Comparison of ENCODE assay signal across 1 cellular context in the genomic region with DNA sequence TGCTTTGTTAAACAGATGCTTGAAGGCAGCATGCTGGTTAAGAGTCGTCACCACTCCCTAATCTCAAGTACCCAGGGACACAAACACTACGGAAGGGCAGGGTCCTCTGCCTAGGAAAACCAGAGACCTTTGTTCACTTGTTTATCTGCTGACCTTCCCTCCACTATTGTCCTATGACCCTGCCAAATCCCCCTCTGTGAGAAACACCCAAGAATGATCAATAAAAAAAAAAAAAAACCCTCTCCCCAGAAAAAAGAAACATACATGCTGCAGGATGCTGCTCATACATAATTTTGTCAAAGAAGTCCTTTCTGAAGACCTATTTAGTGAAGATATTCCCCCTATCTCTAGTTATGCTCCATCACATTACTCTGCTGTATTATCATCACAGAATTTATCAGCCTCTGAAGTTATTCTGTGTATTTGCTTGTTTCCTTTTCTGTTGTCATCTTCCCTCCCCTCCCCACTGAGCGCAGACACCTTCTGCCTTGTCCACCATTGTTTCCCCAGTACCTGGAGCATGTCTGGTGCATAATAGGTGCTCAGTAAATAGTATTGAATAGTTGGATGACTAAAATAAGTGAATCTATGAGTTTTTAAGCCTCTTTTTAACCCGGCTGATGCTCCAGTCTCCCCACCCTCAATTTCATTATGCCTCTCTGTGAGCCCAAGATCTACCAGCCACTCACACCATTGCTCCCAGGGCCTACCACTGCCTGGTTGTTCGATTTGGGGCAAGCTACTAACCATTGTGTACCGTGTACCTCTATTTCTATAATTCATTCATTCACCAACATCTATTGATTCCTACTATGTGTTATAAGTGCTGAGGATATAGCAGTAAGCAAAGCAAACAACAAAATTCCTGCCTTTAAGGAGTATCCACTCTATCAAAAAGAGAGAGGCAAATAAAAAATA.
TF ChIP-seq lines count a peak whose summit lies in the region.

No MANE protein-coding gene starts in this region.

TF ChIP-seq in HepG2, 621 proteins besides CTCF, POLR2A, EP300 and RAD21 (continued from another document):
- TF ChIP-seq, protein P1, sequence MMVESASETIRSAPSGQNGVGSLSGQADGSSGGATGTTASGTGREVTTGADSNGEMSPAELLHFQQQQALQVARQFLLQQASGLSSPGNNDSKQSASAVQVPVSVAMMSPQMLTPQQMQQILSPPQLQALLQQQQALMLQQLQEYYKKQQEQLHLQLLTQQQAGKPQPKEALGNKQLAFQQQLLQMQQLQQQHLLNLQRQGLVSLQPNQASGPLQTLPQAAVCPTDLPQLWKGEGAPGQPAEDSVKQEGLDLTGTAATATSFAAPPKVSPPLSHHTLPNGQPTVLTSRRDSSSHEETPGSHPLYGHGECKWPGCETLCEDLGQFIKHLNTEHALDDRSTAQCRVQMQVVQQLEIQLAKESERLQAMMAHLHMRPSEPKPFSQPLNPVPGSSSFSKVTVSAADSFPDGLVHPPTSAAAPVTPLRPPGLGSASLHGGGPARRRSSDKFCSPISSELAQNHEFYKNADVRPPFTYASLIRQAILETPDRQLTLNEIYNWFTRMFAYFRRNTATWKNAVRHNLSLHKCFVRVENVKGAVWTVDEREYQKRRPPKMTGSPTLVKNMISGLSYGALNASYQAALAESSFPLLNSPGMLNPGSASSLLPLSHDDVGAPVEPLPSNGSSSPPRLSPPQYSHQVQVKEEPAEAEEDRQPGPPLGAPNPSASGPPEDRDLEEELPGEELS (CRISPR knock-in tag; IDR thresholded peaks at IDR 0.05) = peak; percentile 71; the same call in 1 of the 2 replicates
- TF ChIP-seq BRD4 (CRISPR knock-in tag; IDR thresholded peaks at IDR 0.05) (no peak), GTF2F1 (IDR thresholded peaks at IDR 0.05; ENCODE audit: low read length) (no peak), ZNF354B (CRISPR knock-in tag; IDR thresholded peaks at IDR 0.05) (no peak), KLF16 (CRISPR knock-in tag; IDR thresholded peaks at IDR 0.05) (no peak), ZMYM3 (CRISPR knock-in tag; IDR thresholded peaks at IDR 0.05) (no peak), NCOA2 (CRISPR knock-in tag; IDR thresholded peaks at IDR 0.05) (peak; percentile 55), ZNF703 (CRISPR knock-in tag; IDR thresholded peaks at IDR 0.05; ENCODE audit: borderline replicate concordance) (no peak), NFKBIZ (CRISPR knock-in tag; IDR thresholded peaks at IDR 0.05) (no peak), ZZZ3 (CRISPR knock-in tag; IDR thresholded peaks at IDR 0.05; ENCODE audit: borderline replicate concordance) (no peak), ATF7 (IDR thresholded peaks at IDR 0.05) (no peak), ATF7 (CRISPR knock-in tag; IDR thresholded peaks at IDR 0.05) (no peak), NR2F6 (IDR thresholded peaks at IDR 0.05) (peak; percentile 70), NR2F6 (CRISPR knock-in tag; IDR thresholded peaks at IDR 0.05) (peak; percentile 59; the same call in 1 of the 2 replicates), SOX5 (CRISPR knock-in tag; IDR thresholded peaks at IDR 0.05; ENCODE audit: borderline replicate concordance) (peak; percentile 89), ZNF20 (CRISPR knock-in tag; IDR thresholded peaks at IDR 0.05) (no peak)
- TF ChIP-seq, protein P2, sequence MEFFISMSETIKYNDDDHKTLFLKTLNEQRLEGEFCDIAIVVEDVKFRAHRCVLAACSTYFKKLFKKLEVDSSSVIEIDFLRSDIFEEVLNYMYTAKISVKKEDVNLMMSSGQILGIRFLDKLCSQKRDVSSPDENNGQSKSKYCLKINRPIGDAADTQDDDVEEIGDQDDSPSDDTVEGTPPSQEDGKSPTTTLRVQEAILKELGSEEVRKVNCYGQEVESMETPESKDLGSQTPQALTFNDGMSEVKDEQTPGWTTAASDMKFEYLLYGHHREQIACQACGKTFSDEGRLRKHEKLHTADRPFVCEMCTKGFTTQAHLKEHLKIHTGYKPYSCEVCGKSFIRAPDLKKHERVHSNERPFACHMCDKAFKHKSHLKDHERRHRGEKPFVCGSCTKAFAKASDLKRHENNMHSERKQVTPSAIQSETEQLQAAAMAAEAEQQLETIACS (CRISPR knock-in tag; IDR thresholded peaks at IDR 0.05) = no peak
- TF ChIP-seq, protein P3, sequence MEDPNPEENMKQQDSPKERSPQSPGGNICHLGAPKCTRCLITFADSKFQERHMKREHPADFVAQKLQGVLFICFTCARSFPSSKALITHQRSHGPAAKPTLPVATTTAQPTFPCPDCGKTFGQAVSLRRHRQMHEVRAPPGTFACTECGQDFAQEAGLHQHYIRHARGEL (CRISPR knock-in tag; IDR thresholded peaks at IDR 0.05) = no peak
